10 cellular contexts compared by ENCODE assay signal in the genomic region with DNA sequence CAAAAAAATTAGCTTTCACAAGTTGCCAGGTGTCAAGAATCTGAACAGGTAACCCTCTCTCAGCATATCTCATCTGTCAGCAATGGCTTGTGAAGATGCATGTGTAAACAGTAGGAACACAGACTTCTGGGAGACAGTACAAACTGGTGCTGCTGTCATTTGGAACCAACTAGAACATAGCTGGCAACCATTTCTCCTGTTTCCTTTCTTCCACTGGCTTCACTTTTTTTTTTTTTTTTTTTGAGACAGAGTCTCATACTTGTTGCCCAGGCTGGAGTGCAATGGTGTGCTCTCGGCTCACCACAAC. TPM values are rescaled to one million over a fixed set of nuclear protein-coding genes. Genes with fewer than 3 reads are reported as not detected.
DNase-seq lines count a peak whose midpoint lies in the region; ATAC-seq and TF ChIP-seq lines count a peak whose summit lies in the region.
"Had no signal": no experiment of that assay in that cellular context is flagged by ENCODE, and none has a peak within 500 bp of the region (broad histone marks: within the 10 kb centered on the region; RNA-seq: fewer than 3 reads in every experiment).

No MANE protein-coding gene starts in this region.

- intact Hi-C loops in thyroid gland (cut with DNase I): loop anchor here (5.0 kb wide), 1 partner anchor 133 kb away; the partner anchor contains the start of gene RPS13

- H3K4me3 Mint-ChIP-seq in activated T-cell treated with anti-CD3 and anti-CD28 coated beads, Interleukin-2, amount 50 U/mL, for 72 hours: peak overlapping the region; percentile 88 to 99
- H3K4me3 Mint-ChIP-seq in activated naive CD8-positive, alpha-beta T cell treated with anti-CD3 and anti-CD28 coated beads, Interleukin-2, amount 50 U/mL, for 24 hours: peak overlapping the region; percentile 93
- no peak overlapping the region for H3K4me3 Mint-ChIP-seq in memory B cell
- H3K4me3 Mint-ChIP-seq in activated CD8-positive, alpha-beta memory T cell treated with anti-CD3 and anti-CD28 coated beads, Interleukin-2, amount 10 ng/mL, durations not matched to agents 7 days and 5 days: no peak overlapping the region

- TF ChIP-seq CTCF in thyroid gland (IDR thresholded peaks at IDR 0.05): no peak

- peaks cover 16 to 20% of the 10 kb centered on the region in 2 donors for H3K4me1 ChIP-seq in thyroid gland

- CTCF ChIA-PET in activated CD8-positive, alpha-beta memory T cell treated with anti-CD3 and anti-CD28 coated beads, Interleukin-2, amount 10 ng/mL, durations not matched to agents 7 days and 5 days (lab: Charles Lee): interaction anchor here (0.6 to 1.4 kb wide), 3 partner anchors 67 to 1083 kb away, joined by 3 to 5 read pairs (median 3); partner anchors contain the start of gene NUCB2

- peaks cover 33% of the 10 kb centered on the region for H3K4me1 Mint-ChIP-seq in activated T-cell treated with anti-CD3 and anti-CD28 coated beads, Interleukin-2, amount 50 U/mL, for 72 hours (ENCODE audit: low read depth)
- H3K4me1 Mint-ChIP-seq in activated naive CD8-positive, alpha-beta T cell treated with anti-CD3 and anti-CD28 coated beads, Interleukin-2, amount 50 U/mL, for 24 hours: peaks cover 32% of the 10 kb centered on the region
- H3K4me1 Mint-ChIP-seq in memory B cell: peaks cover 26% of the 10 kb centered on the region
- H3K4me1 Mint-ChIP-seq in activated CD8-positive, alpha-beta memory T cell treated with anti-CD3 and anti-CD28 coated beads, Interleukin-2, amount 10 ng/mL, durations not matched to agents 7 days and 5 days: peaks cover 25% of the 10 kb centered on the region

- WGBS in thyroid gland, 2 donors: 81 to 100% methylated on average over 1 of the region's 1 CpG

- H3K36me3 ChIP-seq in thyroid gland: no peaks in the 10 kb centered on the region

- peak overlapping the region; percentile 100 for H3K27ac Mint-ChIP-seq in activated T-cell treated with anti-CD3 and anti-CD28 coated beads, Interleukin-2, amount 50 U/mL, for 72 hours
- H3K27ac Mint-ChIP-seq in activated naive CD8-positive, alpha-beta T cell treated with anti-CD3 and anti-CD28 coated beads, Interleukin-2, amount 50 U/mL, for 24 hours: peak overlapping the region; percentile 72
- peak overlapping the region; percentile 97 for H3K27ac Mint-ChIP-seq in memory B cell
- no peak overlapping the region for H3K27ac Mint-ChIP-seq in activated CD8-positive, alpha-beta memory T cell treated with anti-CD3 and anti-CD28 coated beads, Interleukin-2, amount 10 ng/mL, durations not matched to agents 7 days and 5 days

- no peaks in the 10 kb centered on the region for H3K27me3 Mint-ChIP-seq in activated T-cell treated with anti-CD3 and anti-CD28 coated beads, Interleukin-2, amount 50 U/mL, for 72 hours (ENCODE audit: low read depth)
- H3K27me3 Mint-ChIP-seq in activated naive CD8-positive, alpha-beta T cell treated with anti-CD3 and anti-CD28 coated beads, Interleukin-2, amount 50 U/mL, for 24 hours: no peaks in the 10 kb centered on the region
- no peaks in the 10 kb centered on the region for H3K27me3 Mint-ChIP-seq in memory B cell
- no peaks in the 10 kb centered on the region for H3K27me3 Mint-ChIP-seq in activated CD8-positive, alpha-beta memory T cell treated with anti-CD3 and anti-CD28 coated beads, Interleukin-2, amount 10 ng/mL, durations not matched to agents 7 days and 5 days

- ATAC-seq in activated T-cell treated with anti-CD3 and anti-CD28 coated beads, Interleukin-2, amount 50 U/mL, for 72 hours (replicated peaks in 1 of 2): no peak
- ATAC-seq in activated naive CD8-positive, alpha-beta T cell treated with anti-CD3 and anti-CD28 coated beads, Interleukin-2, amount 50 U/mL, for 24 hours: no peak
- ATAC-seq in memory B cell (ENCODE audit: low read depth): no peak
- no peak for ATAC-seq in GM21447 (IDR thresholded peaks at IDR 0.05; ENCODE audit: unreplicated experiment)
- ATAC-seq in GM21423 (IDR thresholded peaks at IDR 0.05; ENCODE audit: unreplicated experiment): no peak
- ATAC-seq in activated CD8-positive, alpha-beta memory T cell treated with anti-CD3 and anti-CD28 coated beads, Interleukin-2, amount 10 ng/mL, durations not matched to agents 7 days and 5 days: no peak
- ATAC-seq: activated T-cell treated with anti-CD3 and anti-CD28 coated beads, Interleukin-2, amount 50 U/mL, for 4 hours had no signal

- no peak for DNase-seq in activated T-cell treated with anti-CD3 and anti-CD28 coated beads, Interleukin-2, amount 50 U/mL, for 72 hours
- no peak for DNase-seq in activated T-cell treated with anti-CD3 and anti-CD28 coated beads, Interleukin-2, amount 50 U/mL, for 1 hour
- no peak for DNase-seq in activated naive CD8-positive, alpha-beta T cell treated with anti-CD3 and anti-CD28 coated beads, Interleukin-2, amount 50 U/mL, for 24 hours
- DNase-seq in memory B cell (ENCODE audit: low spot score in 2 of 2): no peak
- DNase-seq in thyroid gland: no peak
- no peak for DNase-seq in activated CD8-positive, alpha-beta memory T cell treated with anti-CD3 and anti-CD28 coated beads, Interleukin-2, amount 10 ng/mL, durations not matched to agents 7 days and 5 days
- DNase-seq: activated T-cell treated with anti-CD3 and anti-CD28 coated beads, Interleukin-2, amount 50 U/mL, for 4 hours; NCI-H748 treated with DMSO at 0.1 percent for 48 hours had no signal

- no peaks in the 10 kb centered on the region for H3K9me3 ChIP-seq in thyroid gland

- no peak overlapping the region for H3K4me3 ChIP-seq in thyroid gland (replicated peaks in 1 of 3)

- no peaks in the 10 kb centered on the region for H3K27me3 ChIP-seq in thyroid gland

- no peak for TF ChIP-seq POLR2A in thyroid gland (IDR thresholded peaks at IDR 0.05)

- peaks cover 4 to 10% of the 10 kb centered on the region in 2 donors for H3K36me3 Mint-ChIP-seq in activated T-cell treated with anti-CD3 and anti-CD28 coated beads, Interleukin-2, amount 50 U/mL, for 72 hours (ENCODE audit: insufficient read depth in 2 of 2)
- no peaks in the 10 kb centered on the region for H3K36me3 Mint-ChIP-seq in activated naive CD8-positive, alpha-beta T cell treated with anti-CD3 and anti-CD28 coated beads, Interleukin-2, amount 50 U/mL, for 24 hours (ENCODE audit: low read depth)
- H3K36me3 Mint-ChIP-seq in memory B cell: peaks cover 2% of the 10 kb centered on the region
- peaks cover 2% of the 10 kb centered on the region for H3K36me3 Mint-ChIP-seq in activated CD8-positive, alpha-beta memory T cell treated with anti-CD3 and anti-CD28 coated beads, Interleukin-2, amount 10 ng/mL, durations not matched to agents 7 days and 5 days

- H3K27ac ChIP-seq in thyroid gland: peak overlapping the region; percentile 95 to 98 (median 98)

- peaks cover 0 to 1% of the 10 kb centered on the region in 2 donors for H3K9me3 Mint-ChIP-seq in activated T-cell treated with anti-CD3 and anti-CD28 coated beads, Interleukin-2, amount 50 U/mL, for 72 hours
- peaks cover 8% of the 10 kb centered on the region for H3K9me3 Mint-ChIP-seq in activated naive CD8-positive, alpha-beta T cell treated with anti-CD3 and anti-CD28 coated beads, Interleukin-2, amount 50 U/mL, for 24 hours
- H3K9me3 Mint-ChIP-seq in memory B cell: no peaks in the 10 kb centered on the region
- H3K9me3 Mint-ChIP-seq in activated CD8-positive, alpha-beta memory T cell treated with anti-CD3 and anti-CD28 coated beads, Interleukin-2, amount 10 ng/mL, durations not matched to agents 7 days and 5 days (ENCODE audit: low read depth): no peaks in the 10 kb centered on the region

RNA-seq across cellular contexts. Expression of gene PIK3C2A, which starts 2.1 kb away (rescaled TPM):
- total RNA-seq in activated T-cell treated with anti-CD3 and anti-CD28 coated beads, Interleukin-2, amount 50 U/mL, for 72 hours: 10 to 100 TPM; 23.6 to 26.6 TPM
- 100 to 1,000 TPM in 3 of 4 donors, 10 to 100 TPM in 1; 94.0 to 207 (median 132) TPM for total RNA-seq in thyroid gland
- total RNA-seq in activated CD8-positive, alpha-beta memory T cell treated with anti-CD3 and anti-CD28 coated beads, Interleukin-2, amount 10 ng/mL, durations not matched to agents 7 days and 5 days: 10 to 100 TPM; 26.5 to 27.7 TPM

Comparison
In these comparisons a context has a peak if more than half of its experiments do, and no peak if none do; other contexts are left out.
1. H3K4me3 Mint-ChIP-seq: peak in activated T-cell treated with anti-CD3 and anti-CD28 coated beads, Interleukin-2, amount 50 U/mL, for 72 hours (2 of 2) and activated naive CD8-positive, alpha-beta T cell treated with anti-CD3 and anti-CD28 coated beads, Interleukin-2, amount 50 U/mL, for 24 hours (single experiment); none in memory B cell (single experiment) and activated CD8-positive, alpha-beta memory T cell treated with anti-CD3 and anti-CD28 coated beads, Interleukin-2, amount 10 ng/mL, durations not matched to agents 7 days and 5 days (single experiment).